In genomic region chr2:165587335-165587938, GRCh38 we compare ENCODE assay signal across 13 cellular contexts.
DNase-seq lines count a peak whose midpoint lies in the region; ATAC-seq, FAIRE-seq and TF ChIP-seq lines count a peak whose summit lies in the region.
"Had no signal": no experiment of that assay in that cellular context is flagged by ENCODE, and none has a peak within 500 bp of the region (broad histone marks: within the 10 kb centered on the region; RNA-seq: fewer than 3 reads in every experiment).

No MANE protein-coding gene starts in this region.

- H3K36me3 ChIP-seq in neuronal stem cell (replicated peaks in 1 of 2; ENCODE audit: control insufficient read depth in 2 of 2, insufficient read depth in 2 of 2, low read length in 2 of 2), result peaks cover 0 to 49% of the 10 kb centered on the region in 2 donors
- H3K36me3 ChIP-seq in pancreas, result no peaks in the 10 kb centered on the region
- H3K36me3 ChIP-seq: ovary, SJSA1 had no signal

- DNase-seq in GM12892 (ENCODE audit: insufficient read length) (no peak), epidermal melanocyte (ENCODE audit: insufficient read length, low spot score) (peak; percentile 53), RWPE1 (ENCODE audit: low spot score) (no peak), neuronal stem cell (ENCODE audit: low spot score) (no peak), pancreas (no peak), HuH-7.5 (ENCODE audit: low spot score) (no peak)
- DNase-seq: activated CD4-positive, alpha-beta T cell treated with anti-CD3 and anti-CD28 coated beads, Interleukin-2, amount 50 U/mL, for 4 hours; NCI-H2029; ovary had no signal

- ATAC-seq in GM21367 (IDR thresholded peaks at IDR 0.05; ENCODE audit: unreplicated experiment) (peak; percentile 87), HG03064 (IDR thresholded peaks at IDR 0.05; ENCODE audit: low read depth, unreplicated experiment) (peak; percentile 74), pancreas (no peak)

- intact Hi-C loops in pancreas (cut with DNase I), result no loop called here

- H3K18ac ChIP-seq in neuronal stem cell (ENCODE audit: low read length), result no peak overlapping the region

- H2BK5ac ChIP-seq in neuronal stem cell (ENCODE audit: low read length), result no peak overlapping the region

- TF ChIP-seq CTCF in RWPE1 (conservative IDR thresholded peaks at IDR 0.05; ENCODE audit: low read depth) (no peak), pancreas (IDR thresholded peaks at IDR 0.05) (no peak)

- no peak overlapping the region for H3K14ac ChIP-seq in neuronal stem cell (ENCODE audit: low read length)

- H3K4me1 ChIP-seq in neuronal stem cell (ENCODE audit: control insufficient read depth in 2 of 2, insufficient read depth in 1 of 2, low read depth in 1 of 2, low read length in 2 of 2) (no peaks in the 10 kb centered on the region), pancreas (peaks cover 0 to 5% (median 0%) of the 10 kb centered on the region in 3 donors)
- H3K4me1 ChIP-seq: SJSA1 had no signal

- H3K27ac ChIP-seq in RWPE1 (no peak overlapping the region), neuronal stem cell (replicated peaks; ENCODE audit: low read length) (no peak overlapping the region), pancreas (no peak overlapping the region)
- H3K27ac ChIP-seq: ovary, SJSA1 had no signal

- no peak overlapping the region for H3K9ac ChIP-seq in neuronal stem cell (ENCODE audit: low read depth, low read length, poor library complexity)

- no peak overlapping the region for H2BK120ac ChIP-seq in neuronal stem cell (ENCODE audit: low read depth, low read length)

- POLR2A ChIA-PET in RWPE1 (lab: Yijun Ruan, JAX; ENCODE audit: low non-redundant PET), result no interaction called here

- WGBS in neuronal stem cell (ENCODE audit: extremely low coverage in 2 of 2, insufficient read length in 2 of 2, insufficient replicate concordance in 1 of 2), 2 donors, result no CpG with 5 or more reads among the region's 4 CpGs
- 87 to 90% methylated on average over 4 of the region's 4 CpGs for WGBS in pancreas, 2 donors

- no peak overlapping the region for H4K91ac ChIP-seq in neuronal stem cell (ENCODE audit: low read depth, low read length, poor library complexity)

- H3K4ac ChIP-seq in neuronal stem cell (ENCODE audit: low read length), result no peak overlapping the region

- H3K4me3 ChIP-seq in neuronal stem cell (ENCODE audit: low read length in 2 of 2), result no peak overlapping the region
- no peak overlapping the region for H3K4me3 ChIP-seq in pancreas
- H3K4me3 ChIP-seq: ovary, SJSA1 had no signal

- FAIRE-seq in GM12892 (lab: Jason Lieb, UNC), result peak; percentile 40
- FAIRE-seq in pancreas (lab: Jason Lieb, UNC), result no peak
- FAIRE-seq: endothelial cell of umbilical vein had no signal

- CTCF ChIA-PET in RWPE1 (lab: Yijun Ruan, JAX), result no interaction called here

- no peak overlapping the region for H3K4me2 ChIP-seq in neuronal stem cell (ENCODE audit: insufficient read depth, low read length, poor library complexity, severe bottlenecking)

- H4K8ac ChIP-seq in neuronal stem cell (ENCODE audit: low read depth, low read length), result no peak overlapping the region

- H2BK15ac ChIP-seq in neuronal stem cell (ENCODE audit: low read length), result no peak overlapping the region

- H2AFZ ChIP-seq in neuronal stem cell (ENCODE audit: low read length), result no peak overlapping the region

- H2AK5ac ChIP-seq in neuronal stem cell (ENCODE audit: low read depth, low read length), result no peak overlapping the region

- H3K23ac ChIP-seq in neuronal stem cell (ENCODE audit: low read depth, low read length, poor library complexity), result no peak overlapping the region

- no peaks in the 10 kb centered on the region for H3K79me1 ChIP-seq in neuronal stem cell (ENCODE audit: low read depth, low read length)

- no peaks in the 10 kb centered on the region for H3K27me3 ChIP-seq in neuronal stem cell (ENCODE audit: control insufficient read depth in 3 of 3, insufficient read depth in 3 of 3, low read depth in 1 of 3, low read length in 3 of 3)
- H3K27me3 ChIP-seq in pancreas, result no peaks in the 10 kb centered on the region
- H3K27me3 ChIP-seq: ovary, SJSA1 had no signal

- H3K9me3 ChIP-seq in neuronal stem cell (replicated peaks in 1 of 2; ENCODE audit: control insufficient read depth in 2 of 2, insufficient read depth in 1 of 2, low read depth in 1 of 2, low read length in 2 of 2) (peaks cover 0 to 33% of the 10 kb centered on the region in 2 donors), pancreas (no peaks in the 10 kb centered on the region)
- H3K9me3 ChIP-seq: ovary, SJSA1 had no signal

- H2BK12ac ChIP-seq in neuronal stem cell (ENCODE audit: low read length), result no peak overlapping the region

- TF ChIP-seq POLR2A in GM12892 (IDR thresholded peaks at IDR 0.05; ENCODE audit: low read depth, low read length), result no peak

Comparison
In these comparisons a context has a peak if more than half of its experiments do, and no peak if none do; other contexts are left out.
1. ATAC-seq: peak in GM21367 (single experiment) and HG03064 (single experiment); none in pancreas (0 of 4).